ENCODE assay signal across 2 cellular contexts in the genomic region with DNA sequence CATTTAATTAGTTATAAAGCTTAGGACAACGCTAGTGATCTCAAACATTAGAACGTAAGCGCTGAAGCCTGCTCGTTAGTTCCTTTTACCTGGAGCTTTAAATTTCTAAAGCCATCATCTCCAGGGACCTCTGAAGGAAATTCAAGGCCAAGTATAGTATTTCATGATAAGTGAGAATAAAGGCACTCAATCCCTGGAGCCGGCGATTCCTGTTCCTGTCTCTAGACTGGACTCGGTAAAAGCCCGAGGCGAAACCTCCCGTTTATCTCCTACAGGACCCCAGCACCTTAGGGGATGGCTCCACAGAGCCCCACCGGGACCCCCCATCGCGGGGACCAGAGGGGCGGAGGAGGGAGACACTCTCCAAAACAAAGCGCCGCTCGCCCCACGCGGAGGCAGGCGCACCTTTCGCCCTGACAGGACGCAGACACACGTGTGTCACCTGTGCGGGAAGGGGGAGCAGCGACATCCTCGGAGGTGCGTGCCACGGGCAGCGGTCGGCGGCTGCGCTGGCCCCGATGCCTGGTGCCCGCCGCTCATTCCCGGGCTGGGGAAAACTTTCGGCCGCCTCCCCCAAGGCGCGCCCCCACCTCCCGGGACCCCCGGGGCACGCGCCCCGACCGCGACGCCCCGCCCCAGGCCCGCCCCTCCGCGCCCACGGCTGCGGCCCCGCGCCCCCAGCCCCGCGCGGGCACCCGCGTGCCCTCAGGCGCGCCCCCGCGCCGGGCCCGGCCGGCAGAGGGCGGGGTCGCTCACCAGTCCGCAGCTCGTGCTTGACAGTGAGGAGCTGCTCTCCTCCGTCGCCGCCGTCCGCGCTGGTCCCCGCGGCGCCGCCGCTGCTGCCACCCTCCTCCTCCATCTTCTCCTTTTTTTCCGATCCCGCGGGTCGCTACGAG.
A peak's percentile ranks its signal among the peaks of the same experiment; 100 is the strongest.
TF ChIP-seq lines count a peak whose summit lies in the region.

No MANE protein-coding gene starts in this region.

TF ChIP-seq in HCT116, 20 proteins besides CTCF, POLR2A, EP300 and RAD21:
- TF ChIP-seq ZFX (IDR thresholded peaks at IDR 0.05) (no peak), EZH2phosphoT487 (IDR thresholded peaks at IDR 0.05; ENCODE audit: borderline replicate concordance) (no peak), ZNF274 (IDR thresholded peaks at IDR 0.05; ENCODE audit: low read depth, low read length) (no peak), ELF1 (IDR thresholded peaks at IDR 0.05; ENCODE audit: borderline replicate concordance, low read depth) (no peak), EGR1 (IDR thresholded peaks at IDR 0.05; ENCODE audit: low read depth) (no peak), YY1 (IDR thresholded peaks at IDR 0.05; ENCODE audit: extremely low read depth, insufficient replicate concordance, low read depth, low read length) (no peak), SIN3A (IDR thresholded peaks at IDR 0.05; ENCODE audit: low read depth) (0 out of 2 replicates have a peak, but pooled peaks have one; percentile 33), POLR2AphosphoS5 (IDR thresholded peaks at IDR 0.05; ENCODE audit: low read depth, low read length) (no peak), TCF7L2 (IDR thresholded peaks at IDR 0.05; ENCODE audit: borderline replicate concordance, extremely low read depth, insufficient read depth, insufficient read length) (peak; percentile 50), CBX3 (IDR thresholded peaks at IDR 0.05; ENCODE audit: low read depth) (no peak; the same call in 1 of the 2 replicates), EZH2 (IDR thresholded peaks at IDR 0.05) (no peak), FOSL1 (IDR thresholded peaks at IDR 0.05; ENCODE audit: low read depth) (no peak)
- TF ChIP-seq, protein P1, sequence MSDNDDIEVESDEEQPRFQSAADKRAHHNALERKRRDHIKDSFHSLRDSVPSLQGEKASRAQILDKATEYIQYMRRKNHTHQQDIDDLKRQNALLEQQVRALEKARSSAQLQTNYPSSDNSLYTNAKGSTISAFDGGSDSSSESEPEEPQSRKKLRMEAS (IDR thresholded peaks at IDR 0.05): peak; percentile 76

TF ChIP-seq in GM12878, 131 proteins besides CTCF, POLR2A, EP300 and RAD21 (continues in another document):
- TF ChIP-seq DPF2 (IDR thresholded peaks at IDR 0.05): peak; percentile 42; the same call in 1 of the 2 replicates
- 0 out of 2 replicates have a peak, but pooled peaks have one; percentile 46 for TF ChIP-seq ASH2L (IDR thresholded peaks at IDR 0.05; ENCODE audit: borderline replicate concordance, low read depth)
- 0 out of 2 replicates have a peak, but pooled peaks have one; percentile 20 for TF ChIP-seq CHD2 (IDR thresholded peaks at IDR 0.05; ENCODE audit: borderline replicate concordance, low read depth, low read length)
- TF ChIP-seq EZH2 (IDR thresholded peaks at IDR 0.05; ENCODE audit: borderline replicate concordance, control insufficient read depth, low read depth, low read length): no peak
- TF ChIP-seq RAD51 (IDR thresholded peaks at IDR 0.05): no peak
- TF ChIP-seq NBN (IDR thresholded peaks at IDR 0.05): 0 out of 2 replicates have a peak, but pooled peaks have one; percentile 86
- no peak for TF ChIP-seq KLF5 (IDR thresholded peaks at IDR 0.05; ENCODE audit: partially characterized antibody)
- 0 out of 2 replicates have a peak, but pooled peaks have one; percentile 92 for TF ChIP-seq LARP7 (IDR thresholded peaks at IDR 0.05)
- TF ChIP-seq KAT2A (conservative IDR thresholded peaks at IDR 0.05; ENCODE audit: control insufficient read depth, low read depth, low read length): no peak
- TF ChIP-seq, protein P2, sequence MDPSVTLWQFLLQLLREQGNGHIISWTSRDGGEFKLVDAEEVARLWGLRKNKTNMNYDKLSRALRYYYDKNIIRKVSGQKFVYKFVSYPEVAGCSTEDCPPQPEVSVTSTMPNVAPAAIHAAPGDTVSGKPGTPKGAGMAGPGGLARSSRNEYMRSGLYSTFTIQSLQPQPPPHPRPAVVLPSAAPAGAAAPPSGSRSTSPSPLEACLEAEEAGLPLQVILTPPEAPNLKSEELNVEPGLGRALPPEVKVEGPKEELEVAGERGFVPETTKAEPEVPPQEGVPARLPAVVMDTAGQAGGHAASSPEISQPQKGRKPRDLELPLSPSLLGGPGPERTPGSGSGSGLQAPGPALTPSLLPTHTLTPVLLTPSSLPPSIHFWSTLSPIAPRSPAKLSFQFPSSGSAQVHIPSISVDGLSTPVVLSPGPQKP (IDR thresholded peaks at IDR 0.05; ENCODE audit: low read depth, low read length): no peak
- no peak for TF ChIP-seq SUPT20H (IDR thresholded peaks at IDR 0.05; ENCODE audit: borderline replicate concordance, control insufficient read depth, low read depth, low read length)
- TF ChIP-seq RB1 (IDR thresholded peaks at IDR 0.05; ENCODE audit: borderline replicate concordance): no peak
- TF ChIP-seq SREBF2 (IDR thresholded peaks at IDR 0.05; ENCODE audit: low read length): no peak
- TF ChIP-seq TCF3 (IDR thresholded peaks at IDR 0.05; ENCODE audit: borderline replicate concordance, insufficient read depth, low read depth, low read length): no peak
- no peak for TF ChIP-seq NFIC (IDR thresholded peaks at IDR 0.05; ENCODE audit: low read depth, low read length)
- no peak for TF ChIP-seq HCFC1 (IDR thresholded peaks at IDR 0.05; ENCODE audit: low read length)
- TF ChIP-seq JUNB (IDR thresholded peaks at IDR 0.05): no peak
- no peak for TF ChIP-seq SIX5 (IDR thresholded peaks at IDR 0.05; ENCODE audit: low read depth, low read length, severe bottlenecking)
- no peak for TF ChIP-seq CBX5 (IDR thresholded peaks at IDR 0.05; ENCODE audit: low read depth)
- TF ChIP-seq, protein P3, sequence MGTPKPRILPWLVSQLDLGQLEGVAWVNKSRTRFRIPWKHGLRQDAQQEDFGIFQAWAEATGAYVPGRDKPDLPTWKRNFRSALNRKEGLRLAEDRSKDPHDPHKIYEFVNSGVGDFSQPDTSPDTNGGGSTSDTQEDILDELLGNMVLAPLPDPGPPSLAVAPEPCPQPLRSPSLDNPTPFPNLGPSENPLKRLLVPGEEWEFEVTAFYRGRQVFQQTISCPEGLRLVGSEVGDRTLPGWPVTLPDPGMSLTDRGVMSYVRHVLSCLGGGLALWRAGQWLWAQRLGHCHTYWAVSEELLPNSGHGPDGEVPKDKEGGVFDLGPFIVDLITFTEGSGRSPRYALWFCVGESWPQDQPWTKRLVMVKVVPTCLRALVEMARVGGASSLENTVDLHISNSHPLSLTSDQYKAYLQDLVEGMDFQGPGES (IDR thresholded peaks at IDR 0.05): no peak
- TF ChIP-seq, protein P4, sequence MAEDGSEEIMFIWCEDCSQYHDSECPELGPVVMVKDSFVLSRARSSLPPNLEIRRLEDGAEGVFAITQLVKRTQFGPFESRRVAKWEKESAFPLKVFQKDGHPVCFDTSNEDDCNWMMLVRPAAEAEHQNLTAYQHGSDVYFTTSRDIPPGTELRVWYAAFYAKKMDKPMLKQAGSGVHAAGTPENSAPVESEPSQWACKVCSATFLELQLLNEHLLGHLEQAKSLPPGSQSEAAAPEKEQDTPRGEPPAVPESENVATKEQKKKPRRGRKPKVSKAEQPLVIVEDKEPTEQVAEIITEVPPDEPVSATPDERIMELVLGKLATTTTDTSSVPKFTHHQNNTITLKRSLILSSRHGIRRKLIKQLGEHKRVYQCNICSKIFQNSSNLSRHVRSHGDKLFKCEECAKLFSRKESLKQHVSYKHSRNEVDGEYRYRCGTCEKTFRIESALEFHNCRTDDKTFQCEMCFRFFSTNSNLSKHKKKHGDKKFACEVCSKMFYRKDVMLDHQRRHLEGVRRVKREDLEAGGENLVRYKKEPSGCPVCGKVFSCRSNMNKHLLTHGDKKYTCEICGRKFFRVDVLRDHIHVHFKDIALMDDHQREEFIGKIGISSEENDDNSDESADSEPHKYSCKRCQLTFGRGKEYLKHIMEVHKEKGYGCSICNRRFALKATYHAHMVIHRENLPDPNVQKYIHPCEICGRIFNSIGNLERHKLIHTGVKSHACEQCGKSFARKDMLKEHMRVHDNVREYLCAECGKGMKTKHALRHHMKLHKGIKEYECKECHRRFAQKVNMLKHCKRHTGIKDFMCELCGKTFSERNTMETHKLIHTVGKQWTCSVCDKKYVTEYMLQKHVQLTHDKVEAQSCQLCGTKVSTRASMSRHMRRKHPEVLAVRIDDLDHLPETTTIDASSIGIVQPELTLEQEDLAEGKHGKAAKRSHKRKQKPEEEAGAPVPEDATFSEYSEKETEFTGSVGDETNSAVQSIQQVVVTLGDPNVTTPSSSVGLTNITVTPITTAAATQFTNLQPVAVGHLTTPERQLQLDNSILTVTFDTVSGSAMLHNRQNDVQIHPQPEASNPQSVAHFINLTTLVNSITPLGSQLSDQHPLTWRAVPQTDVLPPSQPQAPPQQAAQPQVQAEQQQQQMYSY (CRISPR knock-in tag; IDR thresholded peaks at IDR 0.05): no peak
- 0 out of 2 replicates have a peak, but pooled peaks have one; percentile 74 for TF ChIP-seq IKZF1 (conservative IDR thresholded peaks at IDR 0.05)
- no peak for TF ChIP-seq NR2C1 (IDR thresholded peaks at IDR 0.05)
- TF ChIP-seq ESRRA (IDR thresholded peaks at IDR 0.05; ENCODE audit: low read length): no peak
- TF ChIP-seq, protein P5, sequence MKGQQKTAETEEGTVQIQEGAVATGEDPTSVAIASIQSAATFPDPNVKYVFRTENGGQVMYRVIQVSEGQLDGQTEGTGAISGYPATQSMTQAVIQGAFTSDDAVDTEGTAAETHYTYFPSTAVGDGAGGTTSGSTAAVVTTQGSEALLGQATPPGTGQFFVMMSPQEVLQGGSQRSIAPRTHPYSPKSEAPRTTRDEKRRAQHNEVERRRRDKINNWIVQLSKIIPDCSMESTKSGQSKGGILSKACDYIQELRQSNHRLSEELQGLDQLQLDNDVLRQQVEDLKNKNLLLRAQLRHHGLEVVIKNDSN (IDR thresholded peaks at IDR 0.05; ENCODE audit: borderline replicate concordance, extremely low read length, insufficient read depth, low read depth, low read length): no peak
- TF ChIP-seq NKRF (conservative IDR thresholded peaks at IDR 0.05): peak; percentile 64
- no peak for TF ChIP-seq SPI1 (IDR thresholded peaks at IDR 0.05; ENCODE audit: borderline replicate concordance, insufficient read depth, low read depth, low read length)
- TF ChIP-seq ZNF622 (IDR thresholded peaks at IDR 0.05): no peak
- TF ChIP-seq TAF1 (IDR thresholded peaks at IDR 0.05; ENCODE audit: borderline replicate concordance, low read depth, low read length): no peak
- TF ChIP-seq RFX5 (IDR thresholded peaks at IDR 0.05; ENCODE audit: low read depth, low read length): no peak
- TF ChIP-seq, protein P1 (IDR thresholded peaks at IDR 0.05; ENCODE audit: low read depth, low read length): peak; percentile 66; the same call in 1 of the 2 replicates
- TF ChIP-seq BCLAF1 (IDR thresholded peaks at IDR 0.05): no peak
- TF ChIP-seq GATAD2B (conservative IDR thresholded peaks at IDR 0.05; ENCODE audit: low read depth): peak; percentile 42; the same call in 1 of the 2 replicates
- peak in 1 of 2 experiments; percentile 75; a peak in 2 of 4 replicates for TF ChIP-seq BHLHE40 (IDR thresholded peaks at IDR 0.05; ENCODE audit: borderline replicate concordance in 1 of 2, low read depth in 2 of 2, low read length in 1 of 2)
- TF ChIP-seq MXI1 (IDR thresholded peaks at IDR 0.05; ENCODE audit: low read depth, low read length): peak; percentile 66
- TF ChIP-seq, protein P6, sequence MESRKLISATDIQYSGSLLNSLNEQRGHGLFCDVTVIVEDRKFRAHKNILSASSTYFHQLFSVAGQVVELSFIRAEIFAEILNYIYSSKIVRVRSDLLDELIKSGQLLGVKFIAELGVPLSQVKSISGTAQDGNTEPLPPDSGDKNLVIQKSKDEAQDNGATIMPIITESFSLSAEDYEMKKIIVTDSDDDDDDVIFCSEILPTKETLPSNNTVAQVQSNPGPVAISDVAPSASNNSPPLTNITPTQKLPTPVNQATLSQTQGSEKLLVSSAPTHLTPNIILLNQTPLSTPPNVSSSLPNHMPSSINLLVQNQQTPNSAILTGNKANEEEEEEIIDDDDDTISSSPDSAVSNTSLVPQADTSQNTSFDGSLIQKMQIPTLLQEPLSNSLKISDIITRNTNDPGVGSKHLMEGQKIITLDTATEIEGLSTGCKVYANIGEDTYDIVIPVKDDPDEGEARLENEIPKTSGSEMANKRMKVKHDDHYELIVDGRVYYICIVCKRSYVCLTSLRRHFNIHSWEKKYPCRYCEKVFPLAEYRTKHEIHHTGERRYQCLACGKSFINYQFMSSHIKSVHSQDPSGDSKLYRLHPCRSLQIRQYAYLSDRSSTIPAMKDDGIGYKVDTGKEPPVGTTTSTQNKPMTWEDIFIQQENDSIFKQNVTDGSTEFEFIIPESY (IDR thresholded peaks at IDR 0.05): peak; percentile 25; the same call in 1 of the 2 replicates
- no peak for TF ChIP-seq POU2F2 (IDR thresholded peaks at IDR 0.05; ENCODE audit: borderline replicate concordance, low read depth, low read length)
- no peak for TF ChIP-seq BRCA1 (IDR thresholded peaks at IDR 0.05; ENCODE audit: low read depth, low read length)
